Comparison of ENCODE assay signal across 15 cellular contexts in genomic region chr5:76177974-76178373, GRCh38.
DNase-seq lines count a peak whose midpoint lies in the region; TF ChIP-seq lines count a peak whose summit lies in the region.
"Had no signal": no experiment of that assay in that cellular context is flagged by ENCODE, and none has a peak within 500 bp of the region (broad histone marks: within the 10 kb centered on the region; RNA-seq: fewer than 3 reads in every experiment).

No MANE protein-coding gene starts in this region.

- no peak for TF ChIP-seq EP300 in esophagus muscularis mucosa (IDR thresholded peaks at IDR 0.05)

- no peak overlapping the region for H2AFZ ChIP-seq in Karpas-422 (ENCODE audit: low read length)

- no peaks in the 10 kb centered on the region for H3K9me2 ChIP-seq in Karpas-422 (replicated peaks; ENCODE audit: insufficient read depth, low read length)

- H3K4me1 Mint-ChIP-seq in activated CD4-positive, alpha-beta T cell treated with anti-CD3 and anti-CD28 coated beads, Interleukin-2, amount 10 ng/mL, durations not matched to agents 24 days and 14 days = peaks cover 17% of the 10 kb centered on the region

- in situ Hi-C loops in G401 (cut with HindIII; ENCODE audit: low sequenced_read_pairs) = no loop called here

- H3K27me3 ChIP-seq in esophagus muscularis mucosa = no peaks in the 10 kb centered on the region
- no peaks in the 10 kb centered on the region for H3K27me3 ChIP-seq in Karpas-422 (ENCODE audit: low read length)

- H3K4me2 ChIP-seq in Karpas-422 (ENCODE audit: low read depth, low read length, poor library complexity, severe bottlenecking) = no peak overlapping the region

- peak; percentile 49 for DNase-seq in activated CD4-positive, alpha-beta T cell treated with anti-CD3 and anti-CD28 coated beads, Interleukin-2, amount 10 ng/mL, durations not matched to agents 24 days and 14 days
- DNase-seq in activated CD4-positive, alpha-beta T cell treated with anti-CD3 and anti-CD28 coated beads, Interleukin-2, amount 50 U/mL, for 4 hours = no peak
- peak; percentile 24 for DNase-seq in stimulated activated CD4-positive, alpha-beta T cell treated with anti-CD3 and anti-CD28 coated beads, Interleukin-1b, Interleukin-23, amount 100 ng/mL, for 48 hours
- DNase-seq in stimulated activated CD4-positive, alpha-beta T cell treated with anti-CD3 and anti-CD28 coated beads, Interleukin-4, amount 100 ng/mL, for 1 hour = no peak
- DNase-seq in esophagus muscularis mucosa (ENCODE audit: extremely low spot score) = peak; percentile 24
- DNase-seq in Karpas-422 = no peak
- no peak for DNase-seq in G401 (ENCODE audit: low spot score)
- DNase-seq in AG08395 (ENCODE audit: low spot score) = no peak
- DNase-seq: ACHN; C1 segment of cervical spinal cord; CD4-positive, alpha-beta memory T cell; DMS79; HCEC 1CT; HFFc6 had no signal

- H3K9me3 ChIP-seq in esophagus muscularis mucosa = no peaks in the 10 kb centered on the region
- no peaks in the 10 kb centered on the region for H3K9me3 ChIP-seq in Karpas-422 (ENCODE audit: low read length)

- H3K4me3 ChIP-seq in esophagus muscularis mucosa (no peak overlapping the region), Karpas-422 (ENCODE audit: low read length) (no peak overlapping the region)

- TF ChIP-seq CTCF in esophagus muscularis mucosa (IDR thresholded peaks at IDR 0.05) = no peak

- TF ChIP-seq POLR2A in esophagus muscularis mucosa (IDR thresholded peaks at IDR 0.05; ENCODE audit: low read depth) = no peak

- no peaks in the 10 kb centered on the region for H3K79me2 ChIP-seq in Karpas-422 (ENCODE audit: low read length)

- H3K9me3 Mint-ChIP-seq in activated CD4-positive, alpha-beta T cell treated with anti-CD3 and anti-CD28 coated beads, Interleukin-2, amount 10 ng/mL, durations not matched to agents 24 days and 14 days = no peaks in the 10 kb centered on the region
- H3K9me3 Mint-ChIP-seq: CD4-positive, alpha-beta memory T cell; HFFc6 had no signal

- intact Hi-C loops in activated CD4-positive, alpha-beta T cell treated with anti-CD3 and anti-CD28 coated beads, Interleukin-2, amount 10 ng/mL, durations not matched to agents 24 days and 14 days (cut with micrococcal nuclease) = loop anchor here (5.0 kb wide), 1 partner anchor 89 kb away; no protein-coding TSS in a partner anchor
- intact Hi-C loops in esophagus muscularis mucosa (cut with DNase I) = no loop called here

- H3K27ac Mint-ChIP-seq in activated CD4-positive, alpha-beta T cell treated with anti-CD3 and anti-CD28 coated beads, Interleukin-2, amount 10 ng/mL, durations not matched to agents 24 days and 14 days = no peak overlapping the region
- H3K27ac Mint-ChIP-seq: B cell, HFFc6 had no signal

- H3K27me3 Mint-ChIP-seq in activated CD4-positive, alpha-beta T cell treated with anti-CD3 and anti-CD28 coated beads, Interleukin-2, amount 10 ng/mL, durations not matched to agents 24 days and 14 days = peaks cover 2% of the 10 kb centered on the region
- H3K27me3 Mint-ChIP-seq: B cell; CD4-positive, alpha-beta memory T cell had no signal

- no peaks in the 10 kb centered on the region for H4K20me1 ChIP-seq in Karpas-422 (ENCODE audit: insufficient read depth, low read depth, low read length)

- H3K9ac ChIP-seq in Karpas-422 (ENCODE audit: low read length) = no peak overlapping the region

- H3K36me3 ChIP-seq in esophagus muscularis mucosa (no peaks in the 10 kb centered on the region), Karpas-422 (ENCODE audit: insufficient read depth, low read length) (no peaks in the 10 kb centered on the region)

- H3K36me3 Mint-ChIP-seq in activated CD4-positive, alpha-beta T cell treated with anti-CD3 and anti-CD28 coated beads, Interleukin-2, amount 10 ng/mL, durations not matched to agents 24 days and 14 days (ENCODE audit: low read depth) = no peaks in the 10 kb centered on the region
- H3K36me3 Mint-ChIP-seq: CD4-positive, alpha-beta memory T cell had no signal

- H3K4me1 ChIP-seq in esophagus muscularis mucosa (no peaks in the 10 kb centered on the region), Karpas-422 (ENCODE audit: low read length) (no peaks in the 10 kb centered on the region)

- no peak overlapping the region for H3K4me3 Mint-ChIP-seq in activated CD4-positive, alpha-beta T cell treated with anti-CD3 and anti-CD28 coated beads, Interleukin-2, amount 10 ng/mL, durations not matched to agents 24 days and 14 days
- H3K4me3 Mint-ChIP-seq: B cell; CD4-positive, alpha-beta memory T cell; HFFc6 had no signal

- H3K27ac ChIP-seq in esophagus muscularis mucosa (replicated peaks in 1 of 4) (no peak overlapping the region), Karpas-422 (ENCODE audit: low read length) (no peak overlapping the region)

Comparison
In these comparisons a context has a peak if more than half of its experiments do, and no peak if none do; other contexts are left out.
1. DNase-seq: peak in activated CD4-positive, alpha-beta T cell treated with anti-CD3 and anti-CD28 coated beads, Interleukin-2, amount 10 ng/mL, durations not matched to agents 24 days and 14 days (single experiment), stimulated activated CD4-positive, alpha-beta T cell treated with anti-CD3 and anti-CD28 coated beads, Interleukin-1b, Interleukin-23, amount 100 ng/mL, for 48 hours (single experiment) and esophagus muscularis mucosa (single experiment); none in activated CD4-positive, alpha-beta T cell treated with anti-CD3 and anti-CD28 coated beads, Interleukin-2, amount 50 U/mL, for 4 hours (0 of 2), stimulated activated CD4-positive, alpha-beta T cell treated with anti-CD3 and anti-CD28 coated beads, Interleukin-4, amount 100 ng/mL, for 1 hour (single experiment), Karpas-422 (single experiment), G401 (single experiment) and AG08395 (single experiment).